ENCODE assay signal across 12 cellular contexts in genomic region chr9:77876091-77876490, GRCh38.
DNase-seq lines count a peak whose midpoint lies in the region; ATAC-seq and TF ChIP-seq lines count a peak whose summit lies in the region.
"Had no signal": no experiment of that assay in that cellular context is flagged by ENCODE, and none has a peak within 500 bp of the region (broad histone marks: within the 10 kb centered on the region; RNA-seq: fewer than 3 reads in every experiment).

No MANE protein-coding gene starts in this region.

- peak overlapping the region; percentile 7 for H3K4me2 ChIP-seq in hepatocyte

- peaks cover 34% of the 10 kb centered on the region for H3K4me1 Mint-ChIP-seq in WTC11
- peaks cover 7% of the 10 kb centered on the region for H3K4me1 Mint-ChIP-seq in glutamatergic neuron (ENCODE audit: low read depth, unreplicated experiment)

- WGBS in heart right ventricle, 2 donors = 12 to 16% methylated on average over 2 of the region's 2 CpGs
- WGBS in hepatocyte (ENCODE audit: low lambda C conversion rate, missing lambda C conversion rate) = 18% methylated on average over 2 of the region's 2 CpGs
- WGBS in thyroid gland, 2 donors = 13 to 19% methylated on average over 2 of the region's 2 CpGs

- DNase-seq in heart right ventricle = peak; percentile 19 to 25
- DNase-seq in Right ventricle myocardium superior = no peak
- DNase-seq in WTC11 (ENCODE audit: low spot score) = no peak
- peak; percentile 35 for DNase-seq in hepatocyte (ENCODE audit: low spot score)
- DNase-seq in thyroid gland = peak; percentile 46 to 66
- DNase-seq in glutamatergic neuron = no peak
- no peak for DNase-seq in HT-29 (ENCODE audit: low spot score)
- DNase-seq in NCI-H1092 treated with DMSO at 0.1 percent for 48 hours (lab: John Stamatoyannopoulos, UW) = no peak
- DNase-seq: KG1, NCI-H345, SHP77 had no signal

- TF ChIP-seq CTCF in heart right ventricle (IDR thresholded peaks at IDR 0.05) = no peak
- no peak for TF ChIP-seq CTCF in WTC11 (IDR thresholded peaks at IDR 0.05)
- TF ChIP-seq CTCF in hepatocyte (IDR thresholded peaks at IDR 0.05; ENCODE audit: poor library complexity) = no peak
- no peak for TF ChIP-seq CTCF in thyroid gland (IDR thresholded peaks at IDR 0.05)
- TF ChIP-seq CTCF in glutamatergic neuron (IDR thresholded peaks at IDR 0.05; ENCODE audit: partially characterized antibody, unreplicated experiment) = no peak

- H3K36me3 ChIP-seq in heart right ventricle (no peaks in the 10 kb centered on the region), hepatocyte (replicated peaks; ENCODE audit: insufficient read depth, low read depth) (no peaks in the 10 kb centered on the region), thyroid gland (no peaks in the 10 kb centered on the region)

- H3K27me3 ChIP-seq in heart right ventricle (no peaks in the 10 kb centered on the region), hepatocyte (no peaks in the 10 kb centered on the region), thyroid gland (no peaks in the 10 kb centered on the region)

- intact Hi-C loops in heart right ventricle (cut with DNase I) (no loop called here), Right ventricle myocardium superior (cut with DNase I) (no loop called here), thyroid gland (cut with DNase I) (no loop called here)

- H3K9me3 Mint-ChIP-seq in WTC11 (no peaks in the 10 kb centered on the region), glutamatergic neuron (ENCODE audit: unreplicated experiment) (no peaks in the 10 kb centered on the region)

- H3K79me2 ChIP-seq in hepatocyte = peaks cover 65% of the 10 kb centered on the region

- H3K27ac ChIP-seq in heart right ventricle = peak overlapping the region in 4 of 10 donors; percentile 17 to 58 (median 34)
- peak overlapping the region; percentile 8 for H3K27ac ChIP-seq in hepatocyte
- H3K27ac ChIP-seq in thyroid gland = peak overlapping the region in 2 of 3 donors; percentile 34 to 53

- ATAC-seq in heart right ventricle (peak in 7 of 8 donors; percentile 52 to 73 (median 64)), Right ventricle myocardium superior (ENCODE audit: poor library complexity) (no peak), WTC11 (peak; percentile 80)
- ATAC-seq: activated CD4-positive, CD25-positive, alpha-beta regulatory T cell treated with anti-CD3 and anti-CD28 coated beads, Interleukin-2, amount 50 U/mL, for 24 hours had no signal

- H3K4me1 ChIP-seq in heart right ventricle (peaks cover 0 to 23% (median 12%) of the 10 kb centered on the region in 9 donors), hepatocyte (ENCODE audit: insufficient read depth) (peaks cover 37% of the 10 kb centered on the region), thyroid gland (peaks cover 39 to 46% of the 10 kb centered on the region in 2 donors)

- H3K36me3 Mint-ChIP-seq in WTC11 (no peaks in the 10 kb centered on the region), glutamatergic neuron (ENCODE audit: unreplicated experiment) (no peaks in the 10 kb centered on the region)

- CTCF ChIA-PET in WTC11 (lab: Charles Lee) = interaction anchor here (0.8 to 1.4 kb wide), 3 partner anchors 13 to 101 kb away, joined by 3 to 5 read pairs (median 3); no protein-coding TSS in a partner anchor

- H4K20me1 ChIP-seq in hepatocyte (ENCODE audit: insufficient read depth, poor library complexity, severe bottlenecking) = peaks cover 13% of the 10 kb centered on the region

- H3K4me3 Mint-ChIP-seq in WTC11 (no peak overlapping the region), glutamatergic neuron (ENCODE audit: unreplicated experiment) (no peak overlapping the region)

- H3K9me2 ChIP-seq in hepatocyte (replicated peaks; ENCODE audit: insufficient read depth) = no peaks in the 10 kb centered on the region

- H3K9me3 ChIP-seq in heart right ventricle = no peaks in the 10 kb centered on the region
- no peaks in the 10 kb centered on the region for H3K9me3 ChIP-seq in hepatocyte (ENCODE audit: low read depth)
- no peaks in the 10 kb centered on the region for H3K9me3 ChIP-seq in thyroid gland

- H3K27ac Mint-ChIP-seq in WTC11 (no peak overlapping the region), glutamatergic neuron (ENCODE audit: unreplicated experiment) (no peak overlapping the region)

- H3K27me3 Mint-ChIP-seq in WTC11 (ENCODE audit: low read depth) (no peaks in the 10 kb centered on the region), glutamatergic neuron (ENCODE audit: unreplicated experiment) (peaks cover 4% of the 10 kb centered on the region)

- POLR2A ChIA-PET in WTC11 (lab: Charles Lee) = no interaction called here

- no peak overlapping the region for H3K4me3 ChIP-seq in heart right ventricle
- H3K4me3 ChIP-seq in hepatocyte = no peak overlapping the region
- H3K4me3 ChIP-seq in thyroid gland (replicated peaks in 1 of 3) = no peak overlapping the region

- H2AFZ ChIP-seq in hepatocyte = no peak overlapping the region

- no peak for TF ChIP-seq POLR2A in thyroid gland (IDR thresholded peaks at IDR 0.05)

TF ChIP-seq in WTC11, 78 proteins besides CTCF, POLR2A, EP300 and RAD21:
- TF ChIP-seq ERG (CRISPR knock-in tag; IDR thresholded peaks at IDR 0.05) = no peak
- no peak for TF ChIP-seq ZNF532 (CRISPR knock-in tag; IDR thresholded peaks at IDR 0.05; ENCODE audit: borderline replicate concordance)
- TF ChIP-seq ARID4B (CRISPR knock-in tag; IDR thresholded peaks at IDR 0.05; ENCODE audit: borderline replicate concordance) = no peak
- TF ChIP-seq CREB1 (CRISPR knock-in tag; IDR thresholded peaks at IDR 0.05) = no peak
- no peak for TF ChIP-seq NR2C2 (CRISPR knock-in tag; IDR thresholded peaks at IDR 0.05)

Comparison
In these comparisons a context has a peak if more than half of its experiments do, and no peak if none do; other contexts are left out.
1. DNase-seq: peak in heart right ventricle (2 of 2), hepatocyte (single experiment) and thyroid gland (2 of 2); none in Right ventricle myocardium superior (single experiment), WTC11 (single experiment), glutamatergic neuron (single experiment), HT-29 (single experiment) and NCI-H1092 treated with DMSO at 0.1 percent for 48 hours (single experiment).